8 cellular contexts compared by ENCODE assay signal in genomic region chr12:8692573-8692972, GRCh38. TPM values are rescaled to one million over a fixed set of nuclear protein-coding genes. Genes with fewer than 3 reads are reported as not detected.
A peak's percentile ranks its signal among the peaks of the same experiment; 100 is the strongest.
DNase-seq lines count a peak whose midpoint lies in the region; ATAC-seq and TF ChIP-seq lines count a peak whose summit lies in the region.

No MANE protein-coding gene starts in this region.

- no peaks in the 10 kb centered on the region for H3K9me3 ChIP-seq in CD4-positive, alpha-beta T cell (ENCODE audit: control insufficient read depth, low read length)
- H3K9me3 ChIP-seq in upper lobe of left lung: no peaks in the 10 kb centered on the region

- no peaks in the 10 kb centered on the region for H3K27me3 ChIP-seq in CD4-positive, alpha-beta T cell (ENCODE audit: control insufficient read depth, insufficient read depth, low read length)
- no peaks in the 10 kb centered on the region for H3K27me3 ChIP-seq in upper lobe of left lung

- no peak overlapping the region for H3K27ac ChIP-seq in CD4-positive, alpha-beta T cell (ENCODE audit: low read depth, low read length)
- H3K27ac ChIP-seq in caudate nucleus (ENCODE audit: low read depth, low read length) (peak overlapping the region; percentile 78), upper lobe of left lung (peak overlapping the region in 3 of 4 donors; percentile 17 to 67 (median 61))

- H3K4me1 ChIP-seq in upper lobe of left lung: peaks cover 16 to 27% (median 22%) of the 10 kb centered on the region in 4 donors

- peaks cover 3% of the 10 kb centered on the region for H3K36me3 Mint-ChIP-seq in CD4-positive, alpha-beta T cell (ENCODE audit: low read depth)

- H3K27me3 Mint-ChIP-seq in CD4-positive, alpha-beta T cell: no peaks in the 10 kb centered on the region

- H3K4me3 Mint-ChIP-seq in CD4-positive, alpha-beta T cell: no peak overlapping the region

- H3K4me1 Mint-ChIP-seq in CD4-positive, alpha-beta T cell (ENCODE audit: low read depth): peaks cover 31% of the 10 kb centered on the region

- intact Hi-C loops in CD4-positive, alpha-beta T cell (cut with DNase I, micrococcal nuclease): loop anchor here in 1 of 2 experiments (10.0 kb wide), 1 partner anchor 1502 kb away; no protein-coding TSS in a partner anchor

- peak overlapping the region; percentile 16 for H3K27ac Mint-ChIP-seq in CD4-positive, alpha-beta T cell

- DNase-seq in CD4-positive, alpha-beta T cell: no peak
- DNase-seq in NCI-H1436 treated with DMSO at 0.1 percent for 48 hours (lab: John Stamatoyannopoulos, UW): peak; percentile 47
- peak in 48 of 61 donors; percentile 6 to 94 (median 52) for DNase-seq in caudate nucleus (lab: John Stamatoyannopoulos, UW)
- peak; percentile 90 for DNase-seq in medulla oblongata (ENCODE audit: extremely low spot score)
- peak in 1 of 2 donors; percentile 69 for DNase-seq in upper lobe of left lung
- no peak for DNase-seq in GM19240 (ENCODE audit: insufficient read length, low spot score)

- no peak for ATAC-seq in CD4-positive, alpha-beta T cell (ENCODE audit: poor library complexity)
- ATAC-seq in upper lobe of left lung (ENCODE audit: low FRiP score in 2 of 2): peak in 1 of 2 donors; percentile 39
- no peak for ATAC-seq in GM19351 (IDR thresholded peaks at IDR 0.05; ENCODE audit: unreplicated experiment)
- no peak for ATAC-seq in GM21529 (IDR thresholded peaks at IDR 0.05; ENCODE audit: unreplicated experiment)

- POLR2A ChIA-PET in CD4-positive, alpha-beta T cell (lab: Charles Lee): interaction anchor here (2.1 kb wide), 1 partner anchor 257 kb away, joined by 9 read pairs; the partner anchor contains the start of gene M6PR

- CTCF ChIA-PET in CD4-positive, alpha-beta T cell (lab: Charles Lee): no interaction called here

- TF ChIP-seq POLR2A in upper lobe of left lung (IDR thresholded peaks at IDR 0.05): no peak

- no peak overlapping the region for H3K4me3 ChIP-seq in upper lobe of left lung

- WGBS in upper lobe of left lung, 2 donors: 1 to 4% methylated on average over 5 of the region's 5 CpGs

- H3K9me3 Mint-ChIP-seq in CD4-positive, alpha-beta T cell: no peaks in the 10 kb centered on the region

- no peaks in the 10 kb centered on the region for H3K36me3 ChIP-seq in upper lobe of left lung

- TF ChIP-seq EP300 in upper lobe of left lung (IDR thresholded peaks at IDR 0.05): no peak

- TF ChIP-seq CTCF in CD4-positive, alpha-beta T cell (IDR thresholded peaks at IDR 0.05): no peak
- no peak for TF ChIP-seq CTCF in upper lobe of left lung (IDR thresholded peaks at IDR 0.05)

RNA-seq across cellular contexts. Expression of gene RIMKLB, which starts 5.2 kb away (rescaled TPM):
- 10 to 100 TPM; 14.8 to 15.2 TPM for total RNA-seq in CD4-positive, alpha-beta T cell
- total RNA-seq in upper lobe of left lung: 100 to 1,000 TPM in 1 of 6 donors, 10 to 100 TPM in 5; 25.2 to 103 (median 40.1) TPM

RNA-seq across cellular contexts. Expression of gene MFAP5, which starts 29.9 kb away (rescaled TPM):
- total RNA-seq in CD4-positive, alpha-beta T cell: not detected
- 100 to 1,000 TPM in 1 of 6 donors, 10 to 100 TPM in 1, 1 to 10 TPM in 4; 2.1 to 102 (median 8.5) TPM for total RNA-seq in upper lobe of left lung

Comparison
In these comparisons a context has a peak if more than half of its experiments do, and no peak if none do; other contexts are left out.
1. DNase-seq: peak in NCI-H1436 treated with DMSO at 0.1 percent for 48 hours (single experiment), caudate nucleus (48 of 61) and medulla oblongata (single experiment); none in CD4-positive, alpha-beta T cell (0 of 10) and GM19240 (single experiment).